ENCODE assay signal across 28 cellular contexts in the genomic region with DNA sequence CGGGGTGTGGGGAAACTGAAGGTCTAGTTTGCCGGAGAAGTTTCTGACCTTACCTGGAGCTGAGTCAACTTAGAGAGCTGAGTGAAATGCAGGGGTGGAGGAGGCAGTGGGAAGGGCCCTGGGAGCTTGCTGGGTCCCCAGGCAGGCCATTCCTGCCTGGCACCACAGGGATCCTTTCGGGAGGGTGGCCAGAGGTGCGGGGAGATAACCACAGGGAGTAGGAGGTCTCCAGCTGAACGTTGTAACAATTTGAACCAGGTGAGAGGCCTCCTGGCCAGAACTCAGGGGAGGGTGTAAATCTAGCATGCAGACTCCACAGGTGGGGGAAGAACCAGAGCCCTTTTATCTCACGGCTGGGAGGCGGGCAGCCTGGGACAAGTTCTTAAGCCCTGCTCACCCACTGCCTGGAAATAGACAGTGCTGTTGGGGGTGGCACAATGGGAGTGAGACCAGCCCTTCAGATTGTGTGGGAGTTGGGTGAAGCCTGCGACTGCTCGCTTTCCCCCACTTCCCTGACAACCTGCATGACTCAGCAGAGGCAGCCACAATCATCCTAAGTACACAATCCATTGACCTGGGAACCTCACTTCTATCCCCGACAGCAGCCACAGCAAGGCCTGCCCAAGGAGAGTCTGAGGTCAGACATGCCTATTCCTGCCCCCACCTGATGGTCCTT.
DNase-seq lines count a peak whose midpoint lies in the region; ATAC-seq, FAIRE-seq and TF ChIP-seq lines count a peak whose summit lies in the region.
"Had no signal": no experiment of that assay in that cellular context is flagged by ENCODE, and none has a peak within 500 bp of the region (broad histone marks: within the 10 kb centered on the region; RNA-seq: fewer than 3 reads in every experiment).

No MANE protein-coding gene starts in this region.

- DNase-seq in DMS53 treated with DMSO at 0.1 percent for 48 hours (lab: John Stamatoyannopoulos, UW; ENCODE audit: unreplicated experiment) (peak; percentile 6), HT-29 (ENCODE audit: low spot score) (peak; percentile 83), RCC 7860 (ENCODE audit: low spot score) (peak; percentile 72), fibroblast of pulmonary artery (ENCODE audit: low read depth) (peak; percentile 1), superior temporal gyrus (ENCODE audit: extremely low spot score) (no peak), BE2C (no peak)
- no peak for DNase-seq in CD8-positive, alpha-beta memory T cell
- DNase-seq: activated CD4-positive, alpha-beta memory T cell treated with anti-CD3 and anti-CD28 coated beads for 36 hours; activated CD8-positive, alpha-beta memory T cell treated with anti-CD3 and anti-CD28 coated beads, Interleukin-2, amount 50 U/mL, for 4 hours; anterior cingulate cortex; C1 segment of cervical spinal cord; Caco-2; esophagus squamous epithelium; NCI-H1105 treated with DMSO at 0.1 percent for 48 hours; NCI-H2081 treated with DMSO at 0.1 percent for 48 hours; NCI-H524; SHP77 treated with DMSO at 0.1 percent for 48 hours; sigmoid colon; stimulated activated CD4-positive, alpha-beta T cell treated with anti-CD3 and anti-CD28 coated beads, Interleukin-4, amount 100 ng/mL, for 24 hours; SW 1271 had no signal

- no peak for ATAC-seq in HG02759 (IDR thresholded peaks at IDR 0.05; ENCODE audit: unreplicated experiment)
- ATAC-seq: GM12878; stimulated activated effector memory CD8-positive, alpha-beta T cell treated with anti-CD3 and anti-CD28 coated beads, Interleukin-12 subunit alpha, Interleukin-12 subunit beta, amount 100 ng/mL, for 72 hours had no signal

- TF ChIP-seq CTCF in fibroblast of pulmonary artery (IDR thresholded peaks at IDR 0.05; ENCODE audit: low read length, missing control alignments) = no peak
- TF ChIP-seq CTCF in BE2C (IDR thresholded peaks at IDR 0.05; ENCODE audit: low read depth, low read length) = no peak

- no peak overlapping the region for H3K27ac Mint-ChIP-seq in CD8-positive, alpha-beta memory T cell
- H3K27ac Mint-ChIP-seq: activated CD4-positive, alpha-beta memory T cell treated with anti-CD3 and anti-CD28 coated beads for 36 hours; activated naive CD4-positive, alpha-beta T cell treated with anti-CD3 and anti-CD28 coated beads, Interleukin-2, amount 50 U/mL, for 24 hours; activated T-helper 1 cell treated with anti-CD3 and anti-CD28 coated beads, Interleukin-12 subunit alpha, Interleukin-12 subunit beta, Interleukin-2, Interleukin-4 antibody, amounts not matched to agents 30 ng/mL and 10 ng/mL and 1 ng/mL, durations not matched to agents 14 hours and 24 hours and 36 hours; stimulated activated effector memory CD8-positive, alpha-beta T cell treated with anti-CD3 and anti-CD28 coated beads, Interleukin-12 subunit alpha, Interleukin-12 subunit beta, amount 100 ng/mL, for 72 hours had no signal

- no peaks in the 10 kb centered on the region for H3K36me3 ChIP-seq in BE2C
- H3K36me3 ChIP-seq in CD8-positive, alpha-beta memory T cell (ENCODE audit: insufficient read depth, low read length) = no peaks in the 10 kb centered on the region
- H3K36me3 ChIP-seq: cardiac muscle cell, esophagus squamous epithelium, sigmoid colon, suprapubic skin had no signal

- H3K27ac ChIP-seq in CD8-positive, alpha-beta memory T cell (ENCODE audit: low read depth, low read length) = no peak overlapping the region
- H3K27ac ChIP-seq: cardiac muscle cell, esophagus squamous epithelium, sigmoid colon, suprapubic skin had no signal

- H3K9me3 Mint-ChIP-seq in CD8-positive, alpha-beta memory T cell = peaks cover 0 to 39% (median 18%) of the 10 kb centered on the region in 5 donors

- no peak overlapping the region for H3K4me3 Mint-ChIP-seq in CD8-positive, alpha-beta memory T cell
- H3K4me3 Mint-ChIP-seq: activated CD4-positive, alpha-beta memory T cell treated with anti-CD3 and anti-CD28 coated beads for 36 hours; activated naive CD4-positive, alpha-beta T cell treated with anti-CD3 and anti-CD28 coated beads, Interleukin-2, amount 50 U/mL, for 24 hours; activated T-helper 1 cell treated with anti-CD3 and anti-CD28 coated beads, Interleukin-12 subunit alpha, Interleukin-12 subunit beta, Interleukin-2, Interleukin-4 antibody, amounts not matched to agents 30 ng/mL and 10 ng/mL and 1 ng/mL, durations not matched to agents 14 hours and 24 hours and 36 hours; stimulated activated effector memory CD8-positive, alpha-beta T cell treated with anti-CD3 and anti-CD28 coated beads, Interleukin-12 subunit alpha, Interleukin-12 subunit beta, amount 100 ng/mL, for 72 hours had no signal

- no peaks in the 10 kb centered on the region for H3K4me1 ChIP-seq in BE2C
- no peaks in the 10 kb centered on the region for H3K4me1 ChIP-seq in CD8-positive, alpha-beta memory T cell (ENCODE audit: insufficient read depth, low read length)
- H3K4me1 ChIP-seq: Caco-2, esophagus squamous epithelium, sigmoid colon, suprapubic skin had no signal

- H3K36me3 Mint-ChIP-seq in CD8-positive, alpha-beta memory T cell = no peaks in the 10 kb centered on the region
- H3K36me3 Mint-ChIP-seq: activated CD4-positive, alpha-beta memory T cell treated with anti-CD3 and anti-CD28 coated beads for 36 hours; activated naive CD4-positive, alpha-beta T cell treated with anti-CD3 and anti-CD28 coated beads, Interleukin-2, amount 50 U/mL, for 24 hours; stimulated activated effector memory CD8-positive, alpha-beta T cell treated with anti-CD3 and anti-CD28 coated beads, Interleukin-12 subunit alpha, Interleukin-12 subunit beta, amount 100 ng/mL, for 72 hours had no signal

- CTCF ChIA-PET in CD8-positive, alpha-beta memory T cell (lab: Charles Lee) = no interaction called here

- no peaks in the 10 kb centered on the region for H3K9me3 ChIP-seq in BE2C
- no peaks in the 10 kb centered on the region for H3K9me3 ChIP-seq in CD8-positive, alpha-beta memory T cell (ENCODE audit: low read length)
- H3K9me3 ChIP-seq: Caco-2, esophagus squamous epithelium, sigmoid colon had no signal

- POLR2A ChIA-PET in CD8-positive, alpha-beta memory T cell (lab: Charles Lee) = interaction anchor here (0.5 kb wide), 1 partner anchor 420 kb away, joined by 3 read pairs; no protein-coding TSS in a partner anchor

- no peaks in the 10 kb centered on the region for H3K27me3 Mint-ChIP-seq in CD8-positive, alpha-beta memory T cell
- H3K27me3 Mint-ChIP-seq: activated CD4-positive, alpha-beta memory T cell treated with anti-CD3 and anti-CD28 coated beads for 36 hours had no signal

- H3K4me3 ChIP-seq in fibroblast of pulmonary artery (replicated peaks; ENCODE audit: low read depth, low read length) = no peak overlapping the region
- no peak overlapping the region for H3K4me3 ChIP-seq in BE2C (ENCODE audit: low read depth, low read length)
- H3K4me3 ChIP-seq in CD8-positive, alpha-beta memory T cell (ENCODE audit: low read length) = no peak overlapping the region
- H3K4me3 ChIP-seq: cardiac muscle cell, esophagus squamous epithelium, GM12878, sigmoid colon, suprapubic skin had no signal

- H3K4me1 Mint-ChIP-seq in CD8-positive, alpha-beta memory T cell = no peaks in the 10 kb centered on the region
- H3K4me1 Mint-ChIP-seq: activated naive CD4-positive, alpha-beta T cell treated with anti-CD3 and anti-CD28 coated beads, Interleukin-2, amount 50 U/mL, for 24 hours; stimulated activated effector memory CD8-positive, alpha-beta T cell treated with anti-CD3 and anti-CD28 coated beads, Interleukin-12 subunit alpha, Interleukin-12 subunit beta, amount 100 ng/mL, for 72 hours had no signal

- peak; percentile 16 for FAIRE-seq in RCC 7860 (lab: Jason Lieb, UNC)
- FAIRE-seq: frontal cortex, GM12878 had no signal

- H3K27me3 ChIP-seq in BE2C = no peaks in the 10 kb centered on the region
- no peaks in the 10 kb centered on the region for H3K27me3 ChIP-seq in CD8-positive, alpha-beta memory T cell (ENCODE audit: insufficient read depth, low read length, poor library complexity, severe bottlenecking)
- H3K27me3 ChIP-seq: cardiac muscle cell, esophagus squamous epithelium, sigmoid colon, suprapubic skin had no signal

Comparison
In these comparisons a context has a peak if more than half of its experiments do, and no peak if none do; other contexts are left out.
1. DNase-seq: peak in DMS53 treated with DMSO at 0.1 percent for 48 hours (single experiment), HT-29 (single experiment), RCC 7860 (single experiment) and fibroblast of pulmonary artery (single experiment); none in superior temporal gyrus (single experiment), BE2C (single experiment) and CD8-positive, alpha-beta memory T cell (0 of 5).